Comparison of ENCODE assay signal across 2 cellular contexts in the genomic region with DNA sequence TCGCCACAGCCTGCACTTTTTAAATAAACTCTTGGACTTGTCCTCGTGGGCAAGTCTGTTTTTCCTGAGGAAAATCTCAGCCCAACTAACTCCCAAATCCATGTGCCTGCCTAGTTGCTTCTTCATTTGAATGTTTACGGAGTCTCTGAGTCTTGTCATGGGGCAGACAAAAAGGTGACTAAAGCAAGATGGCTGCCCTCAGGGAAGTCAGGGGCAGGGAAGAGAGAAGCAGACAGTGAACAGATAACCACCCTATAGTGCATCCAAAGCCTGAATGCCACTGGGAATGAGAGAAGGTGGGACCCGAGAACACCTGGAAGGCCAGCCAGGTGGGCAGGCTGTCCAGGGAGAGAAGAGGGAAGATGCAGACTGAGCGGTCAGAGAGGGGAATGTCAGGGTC.
TF ChIP-seq lines count a peak whose summit lies in the region.

No MANE protein-coding gene starts in this region.

TF ChIP-seq in WTC11, 78 proteins besides CTCF, POLR2A, EP300 and RAD21 (continued from another document):
- TF ChIP-seq, protein P1, sequence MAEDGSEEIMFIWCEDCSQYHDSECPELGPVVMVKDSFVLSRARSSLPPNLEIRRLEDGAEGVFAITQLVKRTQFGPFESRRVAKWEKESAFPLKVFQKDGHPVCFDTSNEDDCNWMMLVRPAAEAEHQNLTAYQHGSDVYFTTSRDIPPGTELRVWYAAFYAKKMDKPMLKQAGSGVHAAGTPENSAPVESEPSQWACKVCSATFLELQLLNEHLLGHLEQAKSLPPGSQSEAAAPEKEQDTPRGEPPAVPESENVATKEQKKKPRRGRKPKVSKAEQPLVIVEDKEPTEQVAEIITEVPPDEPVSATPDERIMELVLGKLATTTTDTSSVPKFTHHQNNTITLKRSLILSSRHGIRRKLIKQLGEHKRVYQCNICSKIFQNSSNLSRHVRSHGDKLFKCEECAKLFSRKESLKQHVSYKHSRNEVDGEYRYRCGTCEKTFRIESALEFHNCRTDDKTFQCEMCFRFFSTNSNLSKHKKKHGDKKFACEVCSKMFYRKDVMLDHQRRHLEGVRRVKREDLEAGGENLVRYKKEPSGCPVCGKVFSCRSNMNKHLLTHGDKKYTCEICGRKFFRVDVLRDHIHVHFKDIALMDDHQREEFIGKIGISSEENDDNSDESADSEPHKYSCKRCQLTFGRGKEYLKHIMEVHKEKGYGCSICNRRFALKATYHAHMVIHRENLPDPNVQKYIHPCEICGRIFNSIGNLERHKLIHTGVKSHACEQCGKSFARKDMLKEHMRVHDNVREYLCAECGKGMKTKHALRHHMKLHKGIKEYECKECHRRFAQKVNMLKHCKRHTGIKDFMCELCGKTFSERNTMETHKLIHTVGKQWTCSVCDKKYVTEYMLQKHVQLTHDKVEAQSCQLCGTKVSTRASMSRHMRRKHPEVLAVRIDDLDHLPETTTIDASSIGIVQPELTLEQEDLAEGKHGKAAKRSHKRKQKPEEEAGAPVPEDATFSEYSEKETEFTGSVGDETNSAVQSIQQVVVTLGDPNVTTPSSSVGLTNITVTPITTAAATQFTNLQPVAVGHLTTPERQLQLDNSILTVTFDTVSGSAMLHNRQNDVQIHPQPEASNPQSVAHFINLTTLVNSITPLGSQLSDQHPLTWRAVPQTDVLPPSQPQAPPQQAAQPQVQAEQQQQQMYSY (CRISPR knock-in tag; IDR thresholded peaks at IDR 0.05): no peak
- no peak for TF ChIP-seq GTF2I (CRISPR knock-in tag; conservative IDR thresholded peaks at IDR 0.05)
TF ChIP-seq in WTC11: peak in this region for 0.

TF ChIP-seq in SK-N-SH treated with all-trans-retinoic acid at 6 μM for 48 hours, 23 proteins besides CTCF, POLR2A, EP300 and RAD21 (continued from another document):
- no peak for TF ChIP-seq CSRNP3 (CRISPR knock-in tag; IDR thresholded peaks at IDR 0.05)
- no peak for TF ChIP-seq SNAI2 (CRISPR knock-in tag; IDR thresholded peaks at IDR 0.05)
- TF ChIP-seq ZFP3 (CRISPR knock-in tag; IDR thresholded peaks at IDR 0.05): no peak
- no peak for TF ChIP-seq ESRRG (CRISPR knock-in tag; IDR thresholded peaks at IDR 0.05)
- no peak for TF ChIP-seq ZNF565 (CRISPR knock-in tag; conservative IDR thresholded peaks at IDR 0.05; ENCODE audit: low read depth)
- TF ChIP-seq ZNF8 (CRISPR knock-in tag; IDR thresholded peaks at IDR 0.05): no peak
- TF ChIP-seq ZC3H10 (CRISPR knock-in tag; IDR thresholded peaks at IDR 0.05): no peak
- no peak for TF ChIP-seq CSDC2 (CRISPR knock-in tag; IDR thresholded peaks at IDR 0.05)
- no peak for TF ChIP-seq ARNTL (CRISPR knock-in tag; IDR thresholded peaks at IDR 0.05; ENCODE audit: borderline replicate concordance, low read depth)
- no peak for TF ChIP-seq RARB (CRISPR knock-in tag; IDR thresholded peaks at IDR 0.05)
- TF ChIP-seq ZFP30 (CRISPR knock-in tag; IDR thresholded peaks at IDR 0.05): no peak
- TF ChIP-seq, protein P2, sequence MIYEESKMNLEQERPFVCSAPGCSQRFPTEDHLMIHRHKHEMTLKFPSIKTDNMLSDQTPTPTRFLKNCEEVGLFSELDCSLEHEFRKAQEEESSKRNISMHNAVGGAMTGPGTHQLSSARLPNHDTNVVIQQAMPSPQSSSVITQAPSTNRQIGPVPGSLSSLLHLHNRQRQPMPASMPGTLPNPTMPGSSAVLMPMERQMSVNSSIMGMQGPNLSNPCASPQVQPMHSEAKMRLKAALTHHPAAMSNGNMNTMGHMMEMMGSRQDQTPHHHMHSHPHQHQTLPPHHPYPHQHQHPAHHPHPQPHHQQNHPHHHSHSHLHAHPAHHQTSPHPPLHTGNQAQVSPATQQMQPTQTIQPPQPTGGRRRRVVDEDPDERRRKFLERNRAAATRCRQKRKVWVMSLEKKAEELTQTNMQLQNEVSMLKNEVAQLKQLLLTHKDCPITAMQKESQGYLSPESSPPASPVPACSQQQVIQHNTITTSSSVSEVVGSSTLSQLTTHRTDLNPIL (CRISPR knock-in tag; IDR thresholded peaks at IDR 0.05; ENCODE audit: low read depth): no peak
- TF ChIP-seq BACH2 (CRISPR knock-in tag; IDR thresholded peaks at IDR 0.05; ENCODE audit: borderline replicate concordance): no peak
- TF ChIP-seq GLIS3 (CRISPR knock-in tag; IDR thresholded peaks at IDR 0.05): no peak
